In genomic region chr20:48819089-48819488, GRCh38 we compare ENCODE assay signal across 1 cellular context.
TF ChIP-seq lines count a peak whose summit lies in the region.

No MANE protein-coding gene starts in this region.

TF ChIP-seq in SK-N-SH, 30 proteins besides CTCF, POLR2A, EP300 and RAD21 (continued from another document):
- TF ChIP-seq JUND (IDR thresholded peaks at IDR 0.05) (no peak), RFX5 (IDR thresholded peaks at IDR 0.05; ENCODE audit: low read length) (no peak), YY1 (IDR thresholded peaks at IDR 0.05; ENCODE audit: low read depth) (no peak), CHD2 (IDR thresholded peaks at IDR 0.05; ENCODE audit: low read length, partially characterized antibody) (no peak)
TF ChIP-seq in SK-N-SH: peak in this region for 0.
